In the genomic region with DNA sequence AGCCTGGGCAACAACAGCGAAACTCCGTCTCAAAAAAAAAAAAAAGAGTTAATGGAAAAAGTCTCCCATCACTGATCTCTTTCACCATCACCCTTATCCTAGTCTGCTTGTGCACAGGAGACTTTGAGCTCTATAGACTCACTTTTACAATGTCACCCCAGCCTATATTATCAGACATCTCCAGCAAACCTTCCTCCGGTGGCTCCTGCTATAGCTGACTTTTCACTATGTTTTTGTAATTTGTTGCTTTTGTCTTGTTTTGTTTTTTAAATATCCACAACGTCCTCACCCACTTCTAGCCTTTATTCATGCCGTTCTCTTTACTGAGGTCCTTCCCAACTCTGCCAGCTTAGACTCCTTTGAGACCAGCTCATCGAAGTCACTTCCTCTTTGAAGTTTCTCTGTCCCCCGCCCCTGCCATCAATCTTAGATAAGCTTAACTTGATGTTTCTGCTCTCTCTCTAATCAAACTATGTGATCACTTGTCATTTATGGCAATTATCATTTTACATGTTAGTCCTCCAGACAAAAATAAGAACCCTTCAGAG, we compare ENCODE assay signal across 9 cellular contexts.
A peak's percentile ranks its signal among the peaks of the same experiment; 100 is the strongest.
DNase-seq lines count a peak whose midpoint lies in the region; ATAC-seq lines count a peak whose summit lies in the region.
"Had no signal": no experiment of that assay in that cellular context is flagged by ENCODE, and none has a peak within 500 bp of the region (broad histone marks: within the 10 kb centered on the region; RNA-seq: fewer than 3 reads in every experiment).

No MANE protein-coding gene starts in this region.

- DNase-seq in NCI-H510A treated with DMSO at 0.1 percent for 48 hours (lab: John Stamatoyannopoulos, UW) (peak; percentile 42), NCI-H510A (lab: John Stamatoyannopoulos, UW) (no peak), NCI-H2227 (lab: John Stamatoyannopoulos, UW; ENCODE audit: unreplicated experiment) (peak; percentile 11), pons (ENCODE audit: low spot score) (peak; percentile 65), middle frontal gyrus (ENCODE audit: extremely low spot score, low spot score) (no peak)
- no peak for DNase-seq in activated naive CD8-positive, alpha-beta T cell treated with anti-CD3 and anti-CD28 coated beads, Interleukin-2, amount 50 U/mL, for 24 hours
- no peak for DNase-seq in activated CD4-positive, alpha-beta T cell treated with anti-CD3 and anti-CD28 coated beads, Interleukin-2, amount 50 U/mL, for 1 hour
- DNase-seq: NCI-H1694 treated with DMSO at 0.1 percent for 48 hours had no signal

- peak overlapping the region; percentile 73 for H3K27ac Mint-ChIP-seq in activated naive CD8-positive, alpha-beta T cell treated with anti-CD3 and anti-CD28 coated beads, Interleukin-2, amount 50 U/mL, for 24 hours

- H3K4me3 Mint-ChIP-seq in activated naive CD8-positive, alpha-beta T cell treated with anti-CD3 and anti-CD28 coated beads, Interleukin-2, amount 50 U/mL, for 24 hours: peak overlapping the region; percentile 84

- no peaks in the 10 kb centered on the region for H3K27me3 Mint-ChIP-seq in activated naive CD8-positive, alpha-beta T cell treated with anti-CD3 and anti-CD28 coated beads, Interleukin-2, amount 50 U/mL, for 24 hours

- H3K4me1 Mint-ChIP-seq in activated naive CD8-positive, alpha-beta T cell treated with anti-CD3 and anti-CD28 coated beads, Interleukin-2, amount 50 U/mL, for 24 hours: peaks cover 70% of the 10 kb centered on the region

- ATAC-seq in activated naive CD8-positive, alpha-beta T cell treated with anti-CD3 and anti-CD28 coated beads, Interleukin-2, amount 50 U/mL, for 24 hours: no peak
- ATAC-seq in HG03108 (IDR thresholded peaks at IDR 0.05; ENCODE audit: unreplicated experiment): no peak

- no peaks in the 10 kb centered on the region for H3K9me3 Mint-ChIP-seq in activated naive CD8-positive, alpha-beta T cell treated with anti-CD3 and anti-CD28 coated beads, Interleukin-2, amount 50 U/mL, for 24 hours

- H3K36me3 Mint-ChIP-seq in activated naive CD8-positive, alpha-beta T cell treated with anti-CD3 and anti-CD28 coated beads, Interleukin-2, amount 50 U/mL, for 24 hours (ENCODE audit: low read depth): no peaks in the 10 kb centered on the region

Comparison
In these comparisons a context has a peak if more than half of its experiments do, and no peak if none do; other contexts are left out.
1. DNase-seq: peak in NCI-H510A treated with DMSO at 0.1 percent for 48 hours (single experiment), NCI-H2227 (single experiment) and pons (single experiment); none in NCI-H510A (single experiment), activated naive CD8-positive, alpha-beta T cell treated with anti-CD3 and anti-CD28 coated beads, Interleukin-2, amount 50 U/mL, for 24 hours (single experiment), middle frontal gyrus (single experiment) and activated CD4-positive, alpha-beta T cell treated with anti-CD3 and anti-CD28 coated beads, Interleukin-2, amount 50 U/mL, for 1 hour (single experiment).